Comparison of ENCODE assay signal across 1 cellular context in the genomic region with DNA sequence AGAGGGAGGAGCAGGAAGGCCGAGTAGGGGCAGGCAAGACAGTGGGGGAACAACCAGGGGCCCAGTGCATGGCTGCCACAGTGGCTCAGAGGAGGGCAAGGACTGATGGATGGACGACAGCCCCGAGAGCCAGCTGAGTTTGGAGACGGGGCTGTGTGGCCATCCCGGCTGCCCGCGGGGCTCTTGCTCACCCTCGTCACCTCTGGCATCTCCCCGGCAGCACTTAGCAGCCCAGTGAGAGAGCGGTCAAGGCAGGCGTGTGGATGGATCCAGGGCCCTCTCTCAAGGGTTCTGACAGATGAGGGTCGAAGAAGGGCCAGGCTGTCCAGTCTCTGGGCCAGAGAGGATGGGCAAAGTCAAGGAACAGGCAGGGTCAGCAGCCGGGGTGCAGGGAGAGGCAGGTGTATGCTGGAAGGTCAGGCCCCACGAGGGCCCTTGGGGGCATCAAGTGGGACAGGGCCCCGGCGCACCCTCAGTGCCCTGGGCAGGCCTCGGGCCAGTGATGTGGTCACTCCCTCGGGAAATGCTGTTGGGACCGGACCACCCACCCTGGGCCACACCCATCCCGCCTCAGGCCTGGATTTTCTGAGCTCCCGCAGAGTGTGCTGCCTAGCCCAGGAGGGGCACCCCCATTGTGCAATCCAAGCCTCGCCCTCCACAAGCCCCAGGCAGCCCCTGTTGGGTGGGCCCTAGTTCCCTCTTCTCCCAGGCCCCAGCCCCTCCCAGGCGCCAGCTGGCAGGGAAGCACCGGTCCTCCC.
TF ChIP-seq lines count a peak whose summit lies in the region.

No MANE protein-coding gene starts in this region.

TF ChIP-seq in SK-N-SH, 30 proteins besides CTCF, POLR2A, EP300 and RAD21 (continued from another document):
- TF ChIP-seq, protein P1, sequence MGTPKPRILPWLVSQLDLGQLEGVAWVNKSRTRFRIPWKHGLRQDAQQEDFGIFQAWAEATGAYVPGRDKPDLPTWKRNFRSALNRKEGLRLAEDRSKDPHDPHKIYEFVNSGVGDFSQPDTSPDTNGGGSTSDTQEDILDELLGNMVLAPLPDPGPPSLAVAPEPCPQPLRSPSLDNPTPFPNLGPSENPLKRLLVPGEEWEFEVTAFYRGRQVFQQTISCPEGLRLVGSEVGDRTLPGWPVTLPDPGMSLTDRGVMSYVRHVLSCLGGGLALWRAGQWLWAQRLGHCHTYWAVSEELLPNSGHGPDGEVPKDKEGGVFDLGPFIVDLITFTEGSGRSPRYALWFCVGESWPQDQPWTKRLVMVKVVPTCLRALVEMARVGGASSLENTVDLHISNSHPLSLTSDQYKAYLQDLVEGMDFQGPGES (IDR thresholded peaks at IDR 0.05; ENCODE audit: low read depth, low read length), result no peak
- TF ChIP-seq MEF2A (IDR thresholded peaks at IDR 0.05; ENCODE audit: borderline replicate concordance, low read depth) (no peak), JUND (IDR thresholded peaks at IDR 0.05) (no peak)
